ENCODE assay signal across 20 cellular contexts in the genomic region with DNA sequence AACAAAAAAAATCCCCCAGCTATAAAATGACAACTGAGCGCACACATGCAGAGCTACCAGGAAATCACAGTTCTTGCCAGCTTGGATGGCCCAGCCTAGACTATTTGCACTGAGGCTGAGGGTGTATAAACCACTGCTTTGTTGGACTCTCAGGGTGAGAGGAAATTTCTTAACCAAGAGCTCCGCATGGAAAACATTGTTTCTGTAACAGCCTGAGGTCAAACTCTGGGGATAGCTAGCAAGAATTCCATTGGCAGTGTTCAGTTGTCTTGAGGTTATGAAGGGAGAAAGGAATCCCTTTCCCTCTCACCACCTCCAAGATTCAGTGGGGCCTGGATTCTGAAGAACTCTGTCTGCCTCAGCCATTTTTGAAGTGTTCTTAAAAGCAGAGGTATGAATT.
A peak's percentile ranks its signal among the peaks of the same experiment; 100 is the strongest.
DNase-seq lines count a peak whose midpoint lies in the region; FAIRE-seq and TF ChIP-seq lines count a peak whose summit lies in the region.
"Had no signal": no experiment of that assay in that cellular context is flagged by ENCODE, and none has a peak within 500 bp of the region (broad histone marks: within the 10 kb centered on the region; RNA-seq: fewer than 3 reads in every experiment).

No MANE protein-coding gene starts in this region.

- no peak for FAIRE-seq in urothelium cell line (lab: Jason Lieb, UNC)
- FAIRE-seq: G401.6, GM12891, H54, islet of Langerhans had no signal

- H3K9me3 Mint-ChIP-seq in H9, result peaks cover 6 to 9% of the 10 kb centered on the region in 2 experiments; a peak in 3 of 5 replicates
- H3K9me3 Mint-ChIP-seq in endodermal cell, result no peaks in the 10 kb centered on the region
- H3K9me3 Mint-ChIP-seq: activated CD4-positive, alpha-beta memory T cell treated with anti-CD3 and anti-CD28 coated beads, Interleukin-2, amount 10 ng/mL, durations not matched to agents 7 days and 5 days had no signal

- no peak overlapping the region for H2BK12ac ChIP-seq in H9 (ENCODE audit: insufficient read length, low read depth, low read length)

- no peak overlapping the region for H3K14ac ChIP-seq in H9 (ENCODE audit: insufficient read depth, low read length)

- H3K9ac ChIP-seq in H9 (ENCODE audit: extremely low read depth, insufficient read length, low read length) (no peak overlapping the region), endodermal cell (ENCODE audit: extremely low read depth, low read length, poor library complexity, severe bottlenecking) (no peak overlapping the region), mesendoderm (ENCODE audit: low read length) (no peak overlapping the region)

- no peak for TF ChIP-seq CTCF in H9 (conservative IDR thresholded peaks at IDR 0.05)
- TF ChIP-seq CTCF in endodermal cell (conservative IDR thresholded peaks at IDR 0.05), result no peak
- no peak for TF ChIP-seq CTCF in testis (IDR thresholded peaks at IDR 0.05)

- H3K27me3 ChIP-seq in H9 (ENCODE audit: insufficient read depth, low read length) (no peaks in the 10 kb centered on the region), endodermal cell (ENCODE audit: control insufficient read depth, insufficient read depth, low read length, poor library complexity, severe bottlenecking) (no peaks in the 10 kb centered on the region), mesendoderm (ENCODE audit: insufficient read depth, low read length, poor library complexity) (no peaks in the 10 kb centered on the region), testis (no peaks in the 10 kb centered on the region)

- no peak overlapping the region for H3K27ac ChIP-seq in H9 (ENCODE audit: insufficient read length, low read depth, low read length)
- H3K27ac ChIP-seq in endodermal cell (ENCODE audit: low read depth, low read length), result peak overlapping the region; percentile 13
- H3K27ac ChIP-seq in mesendoderm (ENCODE audit: low read depth, low read length), result peak overlapping the region; percentile 6
- peak overlapping the region; percentile 47 to 67 for H3K27ac ChIP-seq in testis

- H2AK5ac ChIP-seq in H9 (ENCODE audit: insufficient read length, low read length), result no peak overlapping the region
- no peak overlapping the region for H2AK5ac ChIP-seq in mesendoderm (ENCODE audit: low read length)

- H2BK5ac ChIP-seq in H9 (ENCODE audit: insufficient read length, low read length) (no peak overlapping the region), mesendoderm (ENCODE audit: low read length) (no peak overlapping the region)

- H3K23ac ChIP-seq in H9 (ENCODE audit: insufficient read length, low read depth, low read length) (no peak overlapping the region), mesendoderm (ENCODE audit: low read length) (no peak overlapping the region)

- H3K56ac ChIP-seq in H9 (ENCODE audit: insufficient read length, low read depth, low read length) (no peak overlapping the region), mesendoderm (ENCODE audit: low read length) (no peak overlapping the region)

- intact Hi-C loops in testis (cut with DNase I; ENCODE audit: low total_unique reads), result no loop called here

- H3T11ph ChIP-seq in H9 (ENCODE audit: low read length), result no peak overlapping the region

- peaks cover 0 to 6% (median 0%) of the 10 kb centered on the region in 3 experiments; a peak in 2 of 7 replicates for H3K36me3 Mint-ChIP-seq in H9 (ENCODE audit: insufficient read depth in 1 of 3, low read depth in 3 of 3)
- no peaks in the 10 kb centered on the region for H3K36me3 Mint-ChIP-seq in endodermal cell (ENCODE audit: low read depth)

- H2BK20ac ChIP-seq in H9 (ENCODE audit: low read depth, low read length, poor library complexity, severe bottlenecking), result no peak overlapping the region

- H2BK120ac ChIP-seq in H9 (ENCODE audit: low read depth, low read length, poor library complexity, severe bottlenecking) (no peak overlapping the region), mesendoderm (ENCODE audit: low read depth, low read length) (no peak overlapping the region)

- no peaks in the 10 kb centered on the region for H3K23me2 ChIP-seq in H9 (ENCODE audit: insufficient read length, low read depth, low read length, poor library complexity, severe bottlenecking)

- H3K79me2 ChIP-seq in H9 (ENCODE audit: insufficient read depth, low read length), result no peaks in the 10 kb centered on the region
- H3K79me2 ChIP-seq in mesendoderm (ENCODE audit: control insufficient read depth, insufficient read depth, low read length), result no peaks in the 10 kb centered on the region

- peak overlapping the region; percentile 56 for H2AFZ ChIP-seq in H9 (ENCODE audit: low read length)

- H3K4me3 ChIP-seq in endodermal cell (ENCODE audit: low read length) (no peak overlapping the region), mesendoderm (ENCODE audit: low read length) (no peak overlapping the region), testis (no peak overlapping the region)

- no peaks in the 10 kb centered on the region for H4K20me1 ChIP-seq in H9 (ENCODE audit: control insufficient read depth, insufficient read depth, insufficient read length)

- H3K4ac ChIP-seq in H9 (ENCODE audit: low read depth, low read length) (no peak overlapping the region), mesendoderm (ENCODE audit: low read depth, low read length) (peak overlapping the region; percentile 7)

- H3K4me1 ChIP-seq in H9 (ENCODE audit: insufficient read depth, low read length) (no peaks in the 10 kb centered on the region), endodermal cell (ENCODE audit: control insufficient read depth, insufficient read depth, low read length) (peaks cover 12% of the 10 kb centered on the region), mesendoderm (ENCODE audit: control insufficient read depth, low read depth, low read length) (no peaks in the 10 kb centered on the region), testis (peaks cover 31% of the 10 kb centered on the region)

- H3K9me3 ChIP-seq in H9 (ENCODE audit: control insufficient read depth, low read depth, low read length) (no peaks in the 10 kb centered on the region), endodermal cell (ENCODE audit: control insufficient read depth, low read length) (peaks cover 6% of the 10 kb centered on the region), testis (no peaks in the 10 kb centered on the region)

- H4K8ac ChIP-seq in H9 (replicated peaks; ENCODE audit: insufficient read length, low read depth, low read length) (no peak overlapping the region), mesendoderm (ENCODE audit: low read depth, low read length) (no peak overlapping the region)

- H3K4me3 Mint-ChIP-seq in H9, result no peak overlapping the region
- no peak overlapping the region for H3K4me3 Mint-ChIP-seq in endodermal cell
- H3K4me3 Mint-ChIP-seq: activated CD4-positive, alpha-beta memory T cell treated with anti-CD3 and anti-CD28 coated beads, Interleukin-2, amount 10 ng/mL, durations not matched to agents 7 days and 5 days; activated T-helper 1 cell treated with anti-CD3 and anti-CD28 coated beads, Interleukin-12 subunit alpha, Interleukin-12 subunit beta, Interleukin-2, Interleukin-4 antibody, amounts not matched to agents 30 ng/mL and 10 ng/mL and 1 ng/mL, durations not matched to agents 14 hours and 24 hours and 36 hours had no signal

- peak overlapping the region in 1 of 3 experiments; percentile 49; a peak in 1 of 7 replicates for H3K27ac Mint-ChIP-seq in H9
- H3K27ac Mint-ChIP-seq in endodermal cell, result no peak overlapping the region
- H3K27ac Mint-ChIP-seq: activated CD4-positive, alpha-beta memory T cell treated with anti-CD3 and anti-CD28 coated beads, Interleukin-2, amount 10 ng/mL, durations not matched to agents 7 days and 5 days; activated T-helper 1 cell treated with anti-CD3 and anti-CD28 coated beads, Interleukin-12 subunit alpha, Interleukin-12 subunit beta, Interleukin-2, Interleukin-4 antibody, amounts not matched to agents 30 ng/mL and 10 ng/mL and 1 ng/mL, durations not matched to agents 14 hours and 24 hours and 36 hours had no signal

- H3K18ac ChIP-seq in H9 (ENCODE audit: insufficient read length, low read depth, low read length) (no peak overlapping the region), mesendoderm (ENCODE audit: low read length) (peak overlapping the region; percentile 93)

- no peak overlapping the region for H2BK15ac ChIP-seq in H9 (ENCODE audit: low read depth, low read length)
- no peak overlapping the region for H2BK15ac ChIP-seq in mesendoderm (replicated peaks; ENCODE audit: low read depth)

- H3K4me2 ChIP-seq in H9 (ENCODE audit: insufficient read depth, insufficient read length, low read length), result no peak overlapping the region
- no peak overlapping the region for H3K4me2 ChIP-seq in mesendoderm (ENCODE audit: low read length)

- no peak overlapping the region for H4K5ac ChIP-seq in H9 (ENCODE audit: insufficient read length, low read depth, low read length)
- no peak overlapping the region for H4K5ac ChIP-seq in mesendoderm (ENCODE audit: low read length)

- H4K91ac ChIP-seq in H9 (ENCODE audit: insufficient read length, low read depth, low read length), result no peak overlapping the region

- no CpG with 5 or more reads among the region's 2 CpGs for WGBS in H9 (ENCODE audit: extremely low coverage, insufficient read length, low lambda C conversion rate)
- WGBS in endodermal cell (ENCODE audit: insufficient coverage in 1 of 2, insufficient read length in 1 of 2), 2 experiments, result 86 to 100% methylated on average over 1 to 2 of the region's 2 CpGs
- no CpG with 5 or more reads among the region's 2 CpGs for WGBS in mesendoderm (ENCODE audit: extremely low coverage, insufficient coverage, low lambda C conversion rate)
- WGBS in testis, 2 donors, result 45 to 51% methylated on average over 2 of the region's 2 CpGs

- TF ChIP-seq POLR2A in testis (IDR thresholded peaks at IDR 0.05), result no peak

- H3K27me3 Mint-ChIP-seq in H9 (ENCODE audit: low read depth) (0 out of 2 replicates have a peak, but pooled peaks cover 3% of the 10 kb centered on the region), endodermal cell (ENCODE audit: insufficient read depth) (no peaks in the 10 kb centered on the region)
- H3K27me3 Mint-ChIP-seq: activated CD4-positive, alpha-beta memory T cell treated with anti-CD3 and anti-CD28 coated beads, Interleukin-2, amount 10 ng/mL, durations not matched to agents 7 days and 5 days had no signal

- H3K4me1 Mint-ChIP-seq in H9 (peaks cover 29 to 32% of the 10 kb centered on the region in 2 experiments), endodermal cell (peaks cover 55% of the 10 kb centered on the region)
- H3K4me1 Mint-ChIP-seq: activated CD4-positive, alpha-beta memory T cell treated with anti-CD3 and anti-CD28 coated beads, Interleukin-2, amount 10 ng/mL, durations not matched to agents 7 days and 5 days had no signal

- no peak for DNase-seq in H9
- DNase-seq in endodermal cell, result no peak
- DNase-seq in mesendoderm, result peak; percentile 44
- peak; percentile 23 for DNase-seq in testis
- DNase-seq in urothelium cell line (ENCODE audit: low spot score), result no peak
- no peak for DNase-seq in amygdala (lab: John Stamatoyannopoulos, UW)
- DNase-seq in hypothalamus (lab: John Stamatoyannopoulos, UW), result no peak
- no peak for DNase-seq in activated CD4-positive, alpha-beta T cell treated with anti-CD3 and anti-CD28 coated beads, Interleukin-2, amount 50 U/mL, for 48 hours
- DNase-seq: activated CD4-positive, alpha-beta memory T cell treated with anti-CD3 and anti-CD28 coated beads, Interleukin-2, amount 10 ng/mL, durations not matched to agents 7 days and 5 days; cortex of kidney; KBM-7; NCI-H1048; NCI-H2171 treated with DMSO at 0.1 percent for 48 hours; NCI-H82; stimulated activated naive CD8-positive, alpha-beta T cell treated with anti-CD3 and anti-CD28 coated beads, Interleukin-15, Interleukin-2, amounts not matched to agents 100 U/mL and 50 U/mL, for 24 hours had no signal

- H3K79me1 ChIP-seq in H9 (ENCODE audit: insufficient read depth, low read depth, low read length, poor library complexity, severe bottlenecking) (no peaks in the 10 kb centered on the region), mesendoderm (ENCODE audit: low read length) (no peaks in the 10 kb centered on the region)

- H3K36me3 ChIP-seq in endodermal cell (ENCODE audit: control insufficient read depth, insufficient read depth, low read length), result no peaks in the 10 kb centered on the region
- H3K36me3 ChIP-seq in mesendoderm (ENCODE audit: control insufficient read depth, insufficient read depth, low read length), result no peaks in the 10 kb centered on the region
- no peaks in the 10 kb centered on the region for H3K36me3 ChIP-seq in testis (ENCODE audit: low read depth, missing control alignments)

Comparison
In these comparisons a context has a peak if more than half of its experiments do, and no peak if none do; other contexts are left out.
1. DNase-seq: peak in mesendoderm (single experiment) and testis (single experiment); none in H9 (single experiment), endodermal cell (single experiment), urothelium cell line (single experiment), amygdala (0 of 56), hypothalamus (0 of 51) and activated CD4-positive, alpha-beta T cell treated with anti-CD3 and anti-CD28 coated beads, Interleukin-2, amount 50 U/mL, for 48 hours (0 of 2).